ENCODE assay signal across 1 cellular context in the genomic region with DNA sequence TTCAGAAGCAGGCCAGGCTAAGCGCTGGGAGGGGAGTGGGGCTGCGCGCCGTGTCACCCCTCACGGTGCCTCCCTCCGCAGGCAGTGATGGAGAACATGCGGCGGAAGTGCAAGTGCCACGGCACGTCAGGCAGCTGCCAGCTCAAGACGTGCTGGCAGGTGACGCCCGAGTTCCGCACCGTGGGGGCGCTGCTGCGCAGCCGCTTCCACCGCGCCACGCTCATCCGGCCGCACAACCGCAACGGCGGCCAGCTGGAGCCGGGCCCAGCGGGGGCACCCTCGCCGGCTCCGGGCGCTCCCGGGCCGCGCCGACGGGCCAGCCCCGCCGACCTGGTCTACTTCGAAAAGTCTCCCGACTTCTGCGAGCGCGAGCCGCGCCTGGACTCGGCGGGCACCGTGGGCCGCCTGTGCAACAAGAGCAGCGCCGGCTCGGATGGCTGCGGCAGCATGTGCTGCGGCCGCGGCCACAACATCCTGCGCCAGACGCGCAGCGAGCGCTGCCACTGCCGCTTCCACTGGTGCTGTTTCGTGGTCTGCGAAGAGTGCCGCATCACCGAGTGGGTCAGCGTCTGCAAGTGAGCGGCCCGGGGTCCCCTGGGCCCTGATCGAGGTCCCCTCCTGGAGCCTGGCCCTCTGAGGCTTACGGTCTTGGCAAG.
TF ChIP-seq lines count a peak whose summit lies in the region.

No MANE protein-coding gene starts in this region.

TF ChIP-seq in HepG2, 621 proteins besides CTCF, POLR2A, EP300 and RAD21 (continued from another document and continues in another):
- TF ChIP-seq ZNF616 (CRISPR knock-in tag; IDR thresholded peaks at IDR 0.05; ENCODE audit: low read depth) (peak; percentile 51; the same call in 1 of the 2 replicates), SRY (CRISPR knock-in tag; IDR thresholded peaks at IDR 0.05) (0 out of 2 replicates have a peak, but pooled peaks have one; percentile 50), ZNF75D (CRISPR knock-in tag; IDR thresholded peaks at IDR 0.05; ENCODE audit: borderline replicate concordance) (no peak), EEA1 (CRISPR knock-in tag; IDR thresholded peaks at IDR 0.05; ENCODE audit: borderline replicate concordance) (peak; percentile 70; the same call in 1 of the 2 replicates), JARID2 (CRISPR knock-in tag; IDR thresholded peaks at IDR 0.05; ENCODE audit: insufficient replicate concordance) (no peak), ZNF556 (CRISPR knock-in tag; IDR thresholded peaks at IDR 0.05; ENCODE audit: borderline replicate concordance) (peak; percentile 68; the same call in 1 of the 2 replicates), SUZ12 (IDR thresholded peaks at IDR 0.05; ENCODE audit: low read depth, low read length) (no peak), MED1 (CRISPR knock-in tag; IDR thresholded peaks at IDR 0.05) (0 out of 2 replicates have a peak, but pooled peaks have one; percentile 24), ZBTB1 (CRISPR knock-in tag; IDR thresholded peaks at IDR 0.05; ENCODE audit: borderline replicate concordance) (0 out of 2 replicates have a peak, but pooled peaks have one; percentile 8), KDM6A (CRISPR knock-in tag; IDR thresholded peaks at IDR 0.05; ENCODE audit: low read depth) (no peak), ZNF441 (CRISPR knock-in tag; IDR thresholded peaks at IDR 0.05; ENCODE audit: borderline replicate concordance) (0 out of 2 replicates have a peak, but pooled peaks have one; percentile 14), GTF3A (CRISPR knock-in tag; conservative IDR thresholded peaks at IDR 0.05) (0 out of 2 replicates have a peak, but pooled peaks have one; percentile 60), ZNF337 (CRISPR knock-in tag; IDR thresholded peaks at IDR 0.05; ENCODE audit: borderline replicate concordance, low read depth) (no peak), XRCC5 (optimal IDR thresholded peaks at IDR 0.05; ENCODE audit: low read length) (peak; percentile 84), ZNF331 (CRISPR knock-in tag; IDR thresholded peaks at IDR 0.05) (peak; percentile 61), YEATS4 (CRISPR knock-in tag; IDR thresholded peaks at IDR 0.05; ENCODE audit: borderline replicate concordance) (peak; percentile 51; the same call in 1 of the 2 replicates), ZC3H4 (CRISPR knock-in tag; IDR thresholded peaks at IDR 0.05; ENCODE audit: borderline replicate concordance) (no peak), ZNF724P (CRISPR knock-in tag; IDR thresholded peaks at IDR 0.05; ENCODE audit: borderline replicate concordance) (peak; percentile 67; the same call in 1 of the 2 replicates), ZNF790 (CRISPR knock-in tag; IDR thresholded peaks at IDR 0.05; ENCODE audit: borderline replicate concordance) (0 out of 2 replicates have a peak, but pooled peaks have one; percentile 42), ZNF510 (CRISPR knock-in tag; IDR thresholded peaks at IDR 0.05; ENCODE audit: low read depth) (0 out of 2 replicates have a peak, but pooled peaks have one; percentile 75), ZNF577 (CRISPR knock-in tag; IDR thresholded peaks at IDR 0.05; ENCODE audit: borderline replicate concordance, low read depth) (no peak), ZNF773 (CRISPR knock-in tag; IDR thresholded peaks at IDR 0.05; ENCODE audit: borderline replicate concordance) (no peak; the same call in 1 of the 2 replicates), NONO (IDR thresholded peaks at IDR 0.05) (no peak), NONO (CRISPR knock-in tag; conservative IDR thresholded peaks at IDR 0.05) (peak; percentile 47; the same call in 1 of the 2 replicates), KDM1A (CRISPR knock-in tag; IDR thresholded peaks at IDR 0.05) (no peak), ZNF567 (CRISPR knock-in tag; IDR thresholded peaks at IDR 0.05; ENCODE audit: borderline replicate concordance) (0 out of 2 replicates have a peak, but pooled peaks have one; percentile 76)
- TF ChIP-seq, protein P1, sequence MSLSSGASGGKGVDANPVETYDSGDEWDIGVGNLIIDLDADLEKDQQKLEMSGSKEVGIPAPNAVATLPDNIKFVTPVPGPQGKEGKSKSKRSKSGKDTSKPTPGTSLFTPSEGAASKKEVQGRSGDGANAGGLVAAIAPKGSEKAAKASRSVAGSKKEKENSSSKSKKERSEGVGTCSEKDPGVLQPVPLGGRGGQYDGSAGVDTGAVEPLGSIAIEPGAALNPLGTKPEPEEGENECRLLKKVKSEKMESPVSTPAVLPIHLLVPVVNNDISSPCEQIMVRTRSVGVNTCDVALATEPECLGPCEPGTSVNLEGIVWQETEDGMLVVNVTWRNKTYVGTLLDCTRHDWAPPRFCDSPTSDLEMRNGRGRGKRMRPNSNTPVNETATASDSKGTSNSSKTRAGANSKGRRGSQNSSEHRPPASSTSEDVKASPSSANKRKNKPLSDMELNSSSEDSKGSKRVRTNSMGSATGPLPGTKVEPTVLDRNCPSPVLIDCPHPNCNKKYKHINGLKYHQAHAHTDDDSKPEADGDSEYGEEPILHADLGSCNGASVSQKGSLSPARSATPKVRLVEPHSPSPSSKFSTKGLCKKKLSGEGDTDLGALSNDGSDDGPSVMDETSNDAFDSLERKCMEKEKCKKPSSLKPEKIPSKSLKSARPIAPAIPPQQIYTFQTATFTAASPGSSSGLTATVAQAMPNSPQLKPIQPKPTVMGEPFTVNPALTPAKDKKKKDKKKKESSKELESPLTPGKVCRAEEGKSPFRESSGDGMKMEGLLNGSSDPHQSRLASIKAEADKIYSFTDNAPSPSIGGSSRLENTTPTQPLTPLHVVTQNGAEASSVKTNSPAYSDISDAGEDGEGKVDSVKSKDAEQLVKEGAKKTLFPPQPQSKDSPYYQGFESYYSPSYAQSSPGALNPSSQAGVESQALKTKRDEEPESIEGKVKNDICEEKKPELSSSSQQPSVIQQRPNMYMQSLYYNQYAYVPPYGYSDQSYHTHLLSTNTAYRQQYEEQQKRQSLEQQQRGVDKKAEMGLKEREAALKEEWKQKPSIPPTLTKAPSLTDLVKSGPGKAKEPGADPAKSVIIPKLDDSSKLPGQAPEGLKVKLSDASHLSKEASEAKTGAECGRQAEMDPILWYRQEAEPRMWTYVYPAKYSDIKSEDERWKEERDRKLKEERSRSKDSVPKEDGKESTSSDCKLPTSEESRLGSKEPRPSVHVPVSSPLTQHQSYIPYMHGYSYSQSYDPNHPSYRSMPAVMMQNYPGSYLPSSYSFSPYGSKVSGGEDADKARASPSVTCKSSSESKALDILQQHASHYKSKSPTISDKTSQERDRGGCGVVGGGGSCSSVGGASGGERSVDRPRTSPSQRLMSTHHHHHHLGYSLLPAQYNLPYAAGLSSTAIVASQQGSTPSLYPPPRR (CRISPR knock-in tag; IDR thresholded peaks at IDR 0.05; ENCODE audit: borderline replicate concordance), result no peak
- TF ChIP-seq, protein P2, sequence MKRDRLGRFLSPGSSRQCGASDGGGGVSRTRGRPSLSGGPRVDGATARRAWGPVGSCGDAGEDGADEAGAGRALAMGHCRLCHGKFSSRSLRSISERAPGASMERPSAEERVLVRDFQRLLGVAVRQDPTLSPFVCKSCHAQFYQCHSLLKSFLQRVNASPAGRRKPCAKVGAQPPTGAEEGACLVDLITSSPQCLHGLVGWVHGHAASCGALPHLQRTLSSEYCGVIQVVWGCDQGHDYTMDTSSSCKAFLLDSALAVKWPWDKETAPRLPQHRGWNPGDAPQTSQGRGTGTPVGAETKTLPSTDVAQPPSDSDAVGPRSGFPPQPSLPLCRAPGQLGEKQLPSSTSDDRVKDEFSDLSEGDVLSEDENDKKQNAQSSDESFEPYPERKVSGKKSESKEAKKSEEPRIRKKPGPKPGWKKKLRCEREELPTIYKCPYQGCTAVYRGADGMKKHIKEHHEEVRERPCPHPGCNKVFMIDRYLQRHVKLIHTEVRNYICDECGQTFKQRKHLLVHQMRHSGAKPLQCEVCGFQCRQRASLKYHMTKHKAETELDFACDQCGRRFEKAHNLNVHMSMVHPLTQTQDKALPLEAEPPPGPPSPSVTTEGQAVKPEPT (CRISPR knock-in tag; IDR thresholded peaks at IDR 0.05; ENCODE audit: low read depth), result peak; percentile 36; the same call in 1 of the 2 replicates
- TF ChIP-seq, protein P3, sequence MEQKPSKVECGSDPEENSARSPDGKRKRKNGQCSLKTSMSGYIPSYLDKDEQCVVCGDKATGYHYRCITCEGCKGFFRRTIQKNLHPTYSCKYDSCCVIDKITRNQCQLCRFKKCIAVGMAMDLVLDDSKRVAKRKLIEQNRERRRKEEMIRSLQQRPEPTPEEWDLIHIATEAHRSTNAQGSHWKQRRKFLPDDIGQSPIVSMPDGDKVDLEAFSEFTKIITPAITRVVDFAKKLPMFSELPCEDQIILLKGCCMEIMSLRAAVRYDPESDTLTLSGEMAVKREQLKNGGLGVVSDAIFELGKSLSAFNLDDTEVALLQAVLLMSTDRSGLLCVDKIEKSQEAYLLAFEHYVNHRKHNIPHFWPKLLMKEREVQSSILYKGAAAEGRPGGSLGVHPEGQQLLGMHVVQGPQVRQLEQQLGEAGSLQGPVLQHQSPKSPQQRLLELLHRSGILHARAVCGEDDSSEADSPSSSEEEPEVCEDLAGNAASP (CRISPR knock-in tag; IDR thresholded peaks at IDR 0.05; ENCODE audit: borderline replicate concordance), result peak; percentile 49; the same call in 1 of the 2 replicates
- TF ChIP-seq, protein P4, sequence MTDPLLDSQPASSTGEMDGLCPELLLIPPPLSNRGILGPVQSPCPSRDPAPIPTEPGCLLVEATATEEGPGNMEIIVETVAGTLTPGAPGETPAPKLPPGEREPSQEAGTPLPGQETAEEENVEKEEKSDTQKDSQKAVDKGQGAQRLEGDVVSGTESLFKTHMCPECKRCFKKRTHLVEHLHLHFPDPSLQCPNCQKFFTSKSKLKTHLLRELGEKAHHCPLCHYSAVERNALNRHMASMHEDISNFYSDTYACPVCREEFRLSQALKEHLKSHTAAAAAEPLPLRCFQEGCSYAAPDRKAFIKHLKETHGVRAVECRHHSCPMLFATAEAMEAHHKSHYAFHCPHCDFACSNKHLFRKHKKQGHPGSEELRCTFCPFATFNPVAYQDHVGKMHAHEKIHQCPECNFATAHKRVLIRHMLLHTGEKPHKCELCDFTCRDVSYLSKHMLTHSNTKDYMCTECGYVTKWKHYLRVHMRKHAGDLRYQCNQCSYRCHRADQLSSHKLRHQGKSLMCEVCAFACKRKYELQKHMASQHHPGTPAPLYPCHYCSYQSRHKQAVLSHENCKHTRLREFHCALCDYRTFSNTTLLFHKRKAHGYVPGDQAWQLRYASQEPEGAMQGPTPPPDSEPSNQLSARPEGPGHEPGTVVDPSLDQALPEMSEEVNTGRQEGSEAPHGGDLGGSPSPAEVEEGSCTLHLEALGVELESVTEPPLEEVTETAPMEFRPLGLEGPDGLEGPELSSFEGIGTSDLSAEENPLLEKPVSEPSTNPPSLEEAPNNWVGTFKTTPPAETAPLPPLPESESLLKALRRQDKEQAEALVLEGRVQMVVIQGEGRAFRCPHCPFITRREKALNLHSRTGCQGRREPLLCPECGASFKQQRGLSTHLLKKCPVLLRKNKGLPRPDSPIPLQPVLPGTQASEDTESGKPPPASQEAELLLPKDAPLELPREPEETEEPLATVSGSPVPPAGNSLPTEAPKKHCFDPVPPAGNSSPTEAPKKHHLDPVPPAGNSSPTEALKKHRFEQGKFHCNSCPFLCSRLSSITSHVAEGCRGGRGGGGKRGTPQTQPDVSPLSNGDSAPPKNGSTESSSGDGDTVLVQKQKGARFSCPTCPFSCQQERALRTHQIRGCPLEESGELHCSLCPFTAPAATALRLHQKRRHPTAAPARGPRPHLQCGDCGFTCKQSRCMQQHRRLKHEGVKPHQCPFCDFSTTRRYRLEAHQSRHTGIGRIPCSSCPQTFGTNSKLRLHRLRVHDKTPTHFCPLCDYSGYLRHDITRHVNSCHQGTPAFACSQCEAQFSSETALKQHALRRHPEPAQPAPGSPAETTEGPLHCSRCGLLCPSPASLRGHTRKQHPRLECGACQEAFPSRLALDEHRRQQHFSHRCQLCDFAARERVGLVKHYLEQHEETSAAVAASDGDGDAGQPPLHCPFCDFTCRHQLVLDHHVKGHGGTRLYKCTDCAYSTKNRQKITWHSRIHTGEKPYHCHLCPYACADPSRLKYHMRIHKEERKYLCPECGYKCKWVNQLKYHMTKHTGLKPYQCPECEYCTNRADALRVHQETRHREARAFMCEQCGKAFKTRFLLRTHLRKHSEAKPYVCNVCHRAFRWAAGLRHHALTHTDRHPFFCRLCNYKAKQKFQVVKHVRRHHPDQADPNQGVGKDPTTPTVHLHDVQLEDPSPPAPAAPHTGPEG (CRISPR knock-in tag; IDR thresholded peaks at IDR 0.05), result peak; percentile 62; the same call in 1 of the 2 replicates
- TF ChIP-seq, protein P5, sequence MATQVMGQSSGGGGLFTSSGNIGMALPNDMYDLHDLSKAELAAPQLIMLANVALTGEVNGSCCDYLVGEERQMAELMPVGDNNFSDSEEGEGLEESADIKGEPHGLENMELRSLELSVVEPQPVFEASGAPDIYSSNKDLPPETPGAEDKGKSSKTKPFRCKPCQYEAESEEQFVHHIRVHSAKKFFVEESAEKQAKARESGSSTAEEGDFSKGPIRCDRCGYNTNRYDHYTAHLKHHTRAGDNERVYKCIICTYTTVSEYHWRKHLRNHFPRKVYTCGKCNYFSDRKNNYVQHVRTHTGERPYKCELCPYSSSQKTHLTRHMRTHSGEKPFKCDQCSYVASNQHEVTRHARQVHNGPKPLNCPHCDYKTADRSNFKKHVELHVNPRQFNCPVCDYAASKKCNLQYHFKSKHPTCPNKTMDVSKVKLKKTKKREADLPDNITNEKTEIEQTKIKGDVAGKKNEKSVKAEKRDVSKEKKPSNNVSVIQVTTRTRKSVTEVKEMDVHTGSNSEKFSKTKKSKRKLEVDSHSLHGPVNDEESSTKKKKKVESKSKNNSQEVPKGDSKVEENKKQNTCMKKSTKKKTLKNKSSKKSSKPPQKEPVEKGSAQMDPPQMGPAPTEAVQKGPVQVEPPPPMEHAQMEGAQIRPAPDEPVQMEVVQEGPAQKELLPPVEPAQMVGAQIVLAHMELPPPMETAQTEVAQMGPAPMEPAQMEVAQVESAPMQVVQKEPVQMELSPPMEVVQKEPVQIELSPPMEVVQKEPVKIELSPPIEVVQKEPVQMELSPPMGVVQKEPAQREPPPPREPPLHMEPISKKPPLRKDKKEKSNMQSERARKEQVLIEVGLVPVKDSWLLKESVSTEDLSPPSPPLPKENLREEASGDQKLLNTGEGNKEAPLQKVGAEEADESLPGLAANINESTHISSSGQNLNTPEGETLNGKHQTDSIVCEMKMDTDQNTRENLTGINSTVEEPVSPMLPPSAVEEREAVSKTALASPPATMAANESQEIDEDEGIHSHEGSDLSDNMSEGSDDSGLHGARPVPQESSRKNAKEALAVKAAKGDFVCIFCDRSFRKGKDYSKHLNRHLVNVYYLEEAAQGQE (IDR thresholded peaks at IDR 0.05; ENCODE audit: borderline replicate concordance in 1 of 2, low read depth in 1 of 2, low read length in 2 of 2), result no peak
- TF ChIP-seq, protein P6, sequence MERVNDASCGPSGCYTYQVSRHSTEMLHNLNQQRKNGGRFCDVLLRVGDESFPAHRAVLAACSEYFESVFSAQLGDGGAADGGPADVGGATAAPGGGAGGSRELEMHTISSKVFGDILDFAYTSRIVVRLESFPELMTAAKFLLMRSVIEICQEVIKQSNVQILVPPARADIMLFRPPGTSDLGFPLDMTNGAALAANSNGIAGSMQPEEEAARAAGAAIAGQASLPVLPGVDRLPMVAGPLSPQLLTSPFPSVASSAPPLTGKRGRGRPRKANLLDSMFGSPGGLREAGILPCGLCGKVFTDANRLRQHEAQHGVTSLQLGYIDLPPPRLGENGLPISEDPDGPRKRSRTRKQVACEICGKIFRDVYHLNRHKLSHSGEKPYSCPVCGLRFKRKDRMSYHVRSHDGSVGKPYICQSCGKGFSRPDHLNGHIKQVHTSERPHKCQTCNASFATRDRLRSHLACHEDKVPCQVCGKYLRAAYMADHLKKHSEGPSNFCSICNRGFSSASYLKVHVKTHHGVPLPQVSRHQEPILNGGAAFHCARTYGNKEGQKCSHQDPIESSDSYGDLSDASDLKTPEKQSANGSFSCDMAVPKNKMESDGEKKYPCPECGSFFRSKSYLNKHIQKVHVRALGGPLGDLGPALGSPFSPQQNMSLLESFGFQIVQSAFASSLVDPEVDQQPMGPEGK (CRISPR knock-in tag; IDR thresholded peaks at IDR 0.05), result peak; percentile 57; the same call in 1 of the 2 replicates
